In the genomic region with DNA sequence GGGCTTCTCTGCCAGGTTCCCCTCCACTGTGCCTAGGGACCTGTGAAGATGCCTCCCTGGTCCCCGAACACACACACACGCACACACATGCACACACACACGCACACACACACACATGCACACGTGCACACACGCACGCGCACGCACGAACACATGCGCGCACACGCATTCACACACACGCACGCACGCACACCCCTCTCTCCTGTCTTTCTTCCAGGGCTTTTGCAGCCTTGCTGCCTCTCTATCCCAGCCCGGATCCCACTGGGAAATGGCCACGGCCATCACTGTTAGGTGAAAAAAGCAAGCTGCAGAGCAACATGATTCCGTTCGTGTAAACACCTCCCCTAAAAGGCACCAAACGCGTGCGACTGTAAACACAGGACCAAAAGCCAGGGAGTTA, we compare ENCODE assay signal across 23 cellular contexts. TPM values are rescaled to one million over a fixed set of nuclear protein-coding genes. Genes with fewer than 3 reads are reported as not detected.
"Had no signal": no experiment of that assay in that cellular context is flagged by ENCODE, and none has a peak within 500 bp of the region (broad histone marks: within the 10 kb centered on the region; RNA-seq: fewer than 3 reads in every experiment).

No MANE protein-coding gene starts in this region.

- H3K36me3 Mint-ChIP-seq: activated naive CD4-positive, alpha-beta T cell treated with anti-CD3 and anti-CD28 coated beads, Interleukin-2, amount 10 ng/mL, durations not matched to agents 7 days and 5 days; memory B cell; naive thymus-derived CD4-positive, alpha-beta T cell had no signal

- H3K27me3 ChIP-seq: body of pancreas, right atrium auricular region, thyroid gland, upper lobe of right lung had no signal

- H3K27ac ChIP-seq: body of pancreas, prostate gland, right atrium auricular region, thyroid gland, upper lobe of right lung had no signal

- H3K9me3 Mint-ChIP-seq: activated CD4-positive, alpha-beta memory T cell treated with anti-CD3 and anti-CD28 coated beads, Interleukin-2, amount 10 ng/mL, durations not matched to agents 7 days and 5 days; activated naive CD4-positive, alpha-beta T cell treated with anti-CD3 and anti-CD28 coated beads, Interleukin-2, amount 10 ng/mL, durations not matched to agents 7 days and 5 days; activated naive CD8-positive, alpha-beta T cell treated with anti-CD3 and anti-CD28 coated beads, Interleukin-2, amount 50 U/mL, for 24 hours; activated T-cell treated with anti-CD3 and anti-CD28 coated beads, Interleukin-2, amount 50 U/mL, for 72 hours; dendritic cell treated with granulocyte-macrophage colony-stimulating factor and Interleukin-4, amounts not matched to agents 40 ng/mL and 50 ng/mL, for 4 days; memory B cell; naive thymus-derived CD4-positive, alpha-beta T cell had no signal

- H3K27me3 Mint-ChIP-seq: activated CD4-positive, alpha-beta memory T cell treated with anti-CD3 and anti-CD28 coated beads, Interleukin-2, amount 10 ng/mL, durations not matched to agents 7 days and 5 days had no signal

- H3K27ac Mint-ChIP-seq: activated CD4-positive, alpha-beta memory T cell treated with anti-CD3 and anti-CD28 coated beads, Interleukin-2, amount 10 ng/mL, durations not matched to agents 7 days and 5 days; activated naive CD4-positive, alpha-beta T cell treated with anti-CD3 and anti-CD28 coated beads, Interleukin-2, amount 10 ng/mL, durations not matched to agents 7 days and 5 days; activated naive CD8-positive, alpha-beta T cell treated with anti-CD3 and anti-CD28 coated beads, Interleukin-2, amount 50 U/mL, for 24 hours; activated T-cell treated with anti-CD3 and anti-CD28 coated beads, Interleukin-2, amount 50 U/mL, for 72 hours; dendritic cell treated with granulocyte-macrophage colony-stimulating factor and Interleukin-4, amounts not matched to agents 40 ng/mL and 50 ng/mL, for 4 days; memory B cell; naive thymus-derived CD4-positive, alpha-beta T cell had no signal

- H3K4me1 Mint-ChIP-seq: activated CD4-positive, alpha-beta memory T cell treated with anti-CD3 and anti-CD28 coated beads, Interleukin-2, amount 10 ng/mL, durations not matched to agents 7 days and 5 days; activated naive CD4-positive, alpha-beta T cell treated with anti-CD3 and anti-CD28 coated beads, Interleukin-2, amount 10 ng/mL, durations not matched to agents 7 days and 5 days; activated naive CD8-positive, alpha-beta T cell treated with anti-CD3 and anti-CD28 coated beads, Interleukin-2, amount 50 U/mL, for 24 hours; naive thymus-derived CD4-positive, alpha-beta T cell had no signal

- ATAC-seq: activated naive CD8-positive, alpha-beta T cell treated with anti-CD3 and anti-CD28 coated beads, Interleukin-2, amount 50 U/mL, for 24 hours; activated T-cell treated with anti-CD3 and anti-CD28 coated beads, Interleukin-2, amount 50 U/mL, for 72 hours; body of pancreas; left colon; naive thymus-derived CD4-positive, alpha-beta T cell; upper lobe of right lung had no signal

- H3K4me3 Mint-ChIP-seq: activated CD4-positive, alpha-beta memory T cell treated with anti-CD3 and anti-CD28 coated beads, Interleukin-2, amount 10 ng/mL, durations not matched to agents 7 days and 5 days; activated naive CD4-positive, alpha-beta T cell treated with anti-CD3 and anti-CD28 coated beads, Interleukin-2, amount 10 ng/mL, durations not matched to agents 7 days and 5 days; activated naive CD8-positive, alpha-beta T cell treated with anti-CD3 and anti-CD28 coated beads, Interleukin-2, amount 50 U/mL, for 24 hours; activated T-cell treated with anti-CD3 and anti-CD28 coated beads, Interleukin-2, amount 50 U/mL, for 72 hours; dendritic cell treated with granulocyte-macrophage colony-stimulating factor and Interleukin-4, amounts not matched to agents 40 ng/mL and 50 ng/mL, for 4 days; memory B cell; naive thymus-derived CD4-positive, alpha-beta T cell had no signal

- DNase-seq: activated CD4-positive, alpha-beta memory T cell treated with anti-CD3 and anti-CD28 coated beads, Interleukin-2, amount 10 ng/mL, durations not matched to agents 7 days and 5 days; activated CD4-positive, alpha-beta T cell treated with anti-CD3 and anti-CD28 coated beads for 48 hours; activated effector memory CD4-positive, alpha-beta T cell treated with Interleukin-2 at 50 U/mL for 16 hours; activated naive CD4-positive, alpha-beta T cell treated with anti-CD3 and anti-CD28 coated beads, Interleukin-2, amount 10 ng/mL, durations not matched to agents 7 days and 5 days; activated naive CD8-positive, alpha-beta T cell treated with anti-CD3 and anti-CD28 coated beads, Interleukin-2, amount 50 U/mL, for 24 hours; activated T-cell treated with anti-CD3 and anti-CD28 coated beads, Interleukin-2, amount 50 U/mL, for 72 hours; anterior cingulate cortex; body of pancreas; effector CD4-positive, alpha-beta T cell; foreskin melanocyte; head of caudate nucleus; islet precursor cell; left colon; naive thymus-derived CD4-positive, alpha-beta T cell; stimulated activated CD4-positive, alpha-beta T cell treated with anti-CD3 and anti-CD28 coated beads, Interleukin-4, amount 100 ng/mL, for 24 hours; stimulated activated naive CD4-positive, alpha-beta T cell treated with Interleukin-2 at 50 U/mL for 16 hours; thyroid gland; upper lobe of right lung had no signal

- H3K36me3 ChIP-seq: prostate gland, right atrium auricular region, thyroid gland, upper lobe of right lung had no signal

- H3K4me1 ChIP-seq: body of pancreas, prostate gland, right atrium auricular region, thyroid gland, upper lobe of right lung had no signal

- H3K4me3 ChIP-seq: body of pancreas, prostate gland, right atrium auricular region, thyroid gland, upper lobe of right lung had no signal

- H3K9me3 ChIP-seq: body of pancreas, prostate gland, right atrium auricular region, thyroid gland, upper lobe of right lung had no signal

RNA-seq across cellular contexts. Expression of a gene that starts 39.8 kb away (rescaled TPM):
- total RNA-seq: activated CD4-positive, alpha-beta memory T cell treated with anti-CD3 and anti-CD28 coated beads, Interleukin-2, amount 10 ng/mL, durations not matched to agents 7 days and 5 days; activated T-cell treated with anti-CD3 and anti-CD28 coated beads, Interleukin-2, amount 50 U/mL, for 72 hours; body of pancreas; naive thymus-derived CD4-positive, alpha-beta T cell; right atrium auricular region; T-helper 2 cell treated with Interferon-gamma antibody and Interleukin-4, amounts not matched to agents 100 ng/mL and 5 ng/mL, for 36 hours; thyroid gland; upper lobe of right lung had no signal
- polyA plus RNA-seq: naive thymus-derived CD4-positive, alpha-beta T cell had no signal
